19 cellular contexts compared by ENCODE assay signal in genomic region chr4:15132739-15133138, GRCh38.
DNase-seq lines count a peak whose midpoint lies in the region; ATAC-seq and TF ChIP-seq lines count a peak whose summit lies in the region.
"Had no signal": no experiment of that assay in that cellular context is flagged by ENCODE, and none has a peak within 500 bp of the region (broad histone marks: within the 10 kb centered on the region; RNA-seq: fewer than 3 reads in every experiment).

No MANE protein-coding gene starts in this region.

- DNase-seq in Ammon's horn (ENCODE audit: low spot score): peak; percentile 90
- DNase-seq in WTC11 (ENCODE audit: low spot score): no peak
- peak; percentile 47 for DNase-seq in fibroblast of peridontal ligament (ENCODE audit: extremely low read depth)
- DNase-seq in middle frontal gyrus (ENCODE audit: extremely low spot score, low spot score): peak; percentile 43
- no peak for DNase-seq in transverse colon
- no peak for DNase-seq in DMS 273 (lab: John Stamatoyannopoulos, UW; ENCODE audit: unreplicated experiment)
- no peak for DNase-seq in HT-29 (ENCODE audit: low spot score)
- no peak for DNase-seq in stimulated activated effector memory CD8-positive, alpha-beta T cell treated with anti-CD3 and anti-CD28 coated beads, Interleukin-12 subunit alpha, Interleukin-12 subunit beta, amount 100 ng/mL, for 72 hours (ENCODE audit: low spot score in 2 of 2)
- DNase-seq: activated CD4-positive, alpha-beta T cell treated with anti-CD3 and anti-CD28 coated beads, Interleukin-2, amount 10 ng/mL, durations not matched to agents 24 days and 14 days; activated CD8-positive, alpha-beta memory T cell treated with anti-CD3 and anti-CD28 coated beads, Interleukin-2, amount 50 U/mL, for 48 hours; activated effector memory CD4-positive, alpha-beta T cell treated with anti-CD3 and anti-CD28 coated beads, Interleukin-2, amount 50 U/mL, for 16 hours; erythroblast; heart right ventricle; NCI-H524 treated with DMSO at 0.1 percent for 48 hours; right cardiac atrium; T-helper 1 cell had no signal

- no peaks in the 10 kb centered on the region for H3K27me3 ChIP-seq in transverse colon
- H3K27me3 ChIP-seq: BLaER1, cardiac muscle cell, heart right ventricle had no signal

- H3K4me1 ChIP-seq in transverse colon: no peaks in the 10 kb centered on the region
- H3K4me1 ChIP-seq: BLaER1, heart right ventricle had no signal

- H3K9me3 Mint-ChIP-seq in WTC11: peaks cover 45% of the 10 kb centered on the region
- peaks cover 9% of the 10 kb centered on the region for H3K9me3 Mint-ChIP-seq in stimulated activated effector memory CD8-positive, alpha-beta T cell treated with anti-CD3 and anti-CD28 coated beads, Interleukin-12 subunit alpha, Interleukin-12 subunit beta, amount 100 ng/mL, for 72 hours

- H3K27ac Mint-ChIP-seq in WTC11: peak overlapping the region; percentile 80; the same call in 1 of the 2 replicates
- H3K27ac Mint-ChIP-seq in stimulated activated effector memory CD8-positive, alpha-beta T cell treated with anti-CD3 and anti-CD28 coated beads, Interleukin-12 subunit alpha, Interleukin-12 subunit beta, amount 100 ng/mL, for 72 hours: no peak overlapping the region
- H3K27ac Mint-ChIP-seq: activated CD4-positive, alpha-beta T cell treated with anti-CD3 and anti-CD28 coated beads, Interleukin-2, amount 10 ng/mL, durations not matched to agents 24 days and 14 days had no signal

- intact Hi-C loops in transverse colon (cut with DNase I; ENCODE audit: low total_unique reads): no loop called here

- 27 to 43% methylated on average over 1 to 4 of the region's 4 CpGs for WGBS in transverse colon (ENCODE audit: low coverage in 1 of 2), 2 donors

- no peak overlapping the region for H3K27ac ChIP-seq in transverse colon
- H3K27ac ChIP-seq: BLaER1, cardiac muscle cell, heart right ventricle had no signal

- no peaks in the 10 kb centered on the region for H3K36me3 ChIP-seq in transverse colon
- H3K36me3 ChIP-seq: BLaER1, cardiac muscle cell, heart right ventricle had no signal

- no peak overlapping the region for H3K4me3 ChIP-seq in transverse colon
- H3K4me3 ChIP-seq: BLaER1, cardiac muscle cell, heart right ventricle had no signal

- CTCF ChIA-PET in WTC11 (lab: Charles Lee): no interaction called here

- TF ChIP-seq POLR2A in transverse colon (IDR thresholded peaks at IDR 0.05): no peak

- no peak overlapping the region for H3K4me3 Mint-ChIP-seq in WTC11
- H3K4me3 Mint-ChIP-seq in stimulated activated effector memory CD8-positive, alpha-beta T cell treated with anti-CD3 and anti-CD28 coated beads, Interleukin-12 subunit alpha, Interleukin-12 subunit beta, amount 100 ng/mL, for 72 hours: no peak overlapping the region
- H3K4me3 Mint-ChIP-seq: activated CD4-positive, alpha-beta T cell treated with anti-CD3 and anti-CD28 coated beads, Interleukin-2, amount 10 ng/mL, durations not matched to agents 24 days and 14 days had no signal

- no peak for TF ChIP-seq EP300 in transverse colon (IDR thresholded peaks at IDR 0.05; ENCODE audit: low read depth)

- TF ChIP-seq CTCF in WTC11 (IDR thresholded peaks at IDR 0.05) (no peak), transverse colon (IDR thresholded peaks at IDR 0.05) (no peak)

- H3K36me3 Mint-ChIP-seq in WTC11: peaks cover 34% of the 10 kb centered on the region
- no peaks in the 10 kb centered on the region for H3K36me3 Mint-ChIP-seq in stimulated activated effector memory CD8-positive, alpha-beta T cell treated with anti-CD3 and anti-CD28 coated beads, Interleukin-12 subunit alpha, Interleukin-12 subunit beta, amount 100 ng/mL, for 72 hours

- peaks cover 6% of the 10 kb centered on the region; the same call in 1 of the 2 replicates for H3K27me3 Mint-ChIP-seq in WTC11 (ENCODE audit: low read depth)
- H3K27me3 Mint-ChIP-seq: activated CD4-positive, alpha-beta T cell treated with anti-CD3 and anti-CD28 coated beads, Interleukin-2, amount 10 ng/mL, durations not matched to agents 24 days and 14 days had no signal

- peaks cover 6% of the 10 kb centered on the region for H3K4me1 Mint-ChIP-seq in WTC11
- no peaks in the 10 kb centered on the region for H3K4me1 Mint-ChIP-seq in stimulated activated effector memory CD8-positive, alpha-beta T cell treated with anti-CD3 and anti-CD28 coated beads, Interleukin-12 subunit alpha, Interleukin-12 subunit beta, amount 100 ng/mL, for 72 hours
- H3K4me1 Mint-ChIP-seq: activated CD4-positive, alpha-beta T cell treated with anti-CD3 and anti-CD28 coated beads, Interleukin-2, amount 10 ng/mL, durations not matched to agents 24 days and 14 days had no signal

- in situ Hi-C loops in transverse colon (cut with MboI; ENCODE audit: low pct_ligation_motif_present in 1 of 4, low pct_unique_long_range_greater_than_20kb in 1 of 4, low sequenced_read_pairs in 3 of 4): no loop called here

- ATAC-seq in WTC11: no peak
- no peak for ATAC-seq in stimulated activated effector memory CD8-positive, alpha-beta T cell treated with anti-CD3 and anti-CD28 coated beads, Interleukin-12 subunit alpha, Interleukin-12 subunit beta, amount 100 ng/mL, for 72 hours
- ATAC-seq: heart right ventricle, right cardiac atrium, Right ventricle myocardium inferior had no signal

- H3K9me3 ChIP-seq in transverse colon: peaks cover 3 to 8% of the 10 kb centered on the region in 2 donors

- POLR2A ChIA-PET in WTC11 (lab: Charles Lee): interaction anchor here (0.7 kb wide), 1 partner anchor 143 kb away, joined by 8 read pairs; no protein-coding TSS in a partner anchor

TF ChIP-seq in WTC11, 78 proteins besides CTCF, POLR2A, EP300 and RAD21:
- no peak for TF ChIP-seq NFATC4 (CRISPR knock-in tag; IDR thresholded peaks at IDR 0.05)
- TF ChIP-seq, protein P1, sequence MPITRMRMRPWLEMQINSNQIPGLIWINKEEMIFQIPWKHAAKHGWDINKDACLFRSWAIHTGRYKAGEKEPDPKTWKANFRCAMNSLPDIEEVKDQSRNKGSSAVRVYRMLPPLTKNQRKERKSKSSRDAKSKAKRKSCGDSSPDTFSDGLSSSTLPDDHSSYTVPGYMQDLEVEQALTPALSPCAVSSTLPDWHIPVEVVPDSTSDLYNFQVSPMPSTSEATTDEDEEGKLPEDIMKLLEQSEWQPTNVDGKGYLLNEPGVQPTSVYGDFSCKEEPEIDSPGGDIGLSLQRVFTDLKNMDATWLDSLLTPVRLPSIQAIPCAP (CRISPR knock-in tag; IDR thresholded peaks at IDR 0.05): no peak
- TF ChIP-seq CREB1 (CRISPR knock-in tag; IDR thresholded peaks at IDR 0.05): no peak
- TF ChIP-seq CBFB (CRISPR knock-in tag; IDR thresholded peaks at IDR 0.05; ENCODE audit: low read depth): no peak
- TF ChIP-seq, protein P2, sequence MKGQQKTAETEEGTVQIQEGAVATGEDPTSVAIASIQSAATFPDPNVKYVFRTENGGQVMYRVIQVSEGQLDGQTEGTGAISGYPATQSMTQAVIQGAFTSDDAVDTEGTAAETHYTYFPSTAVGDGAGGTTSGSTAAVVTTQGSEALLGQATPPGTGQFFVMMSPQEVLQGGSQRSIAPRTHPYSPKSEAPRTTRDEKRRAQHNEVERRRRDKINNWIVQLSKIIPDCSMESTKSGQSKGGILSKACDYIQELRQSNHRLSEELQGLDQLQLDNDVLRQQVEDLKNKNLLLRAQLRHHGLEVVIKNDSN (CRISPR knock-in tag; IDR thresholded peaks at IDR 0.05): no peak
- no peak for TF ChIP-seq ZNF423 (CRISPR knock-in tag; IDR thresholded peaks at IDR 0.05)
- TF ChIP-seq IRF2 (CRISPR knock-in tag; IDR thresholded peaks at IDR 0.05; ENCODE audit: borderline replicate concordance, low read depth): no peak
- TF ChIP-seq HMGXB4 (CRISPR knock-in tag; IDR thresholded peaks at IDR 0.05): no peak
- TF ChIP-seq FOXK1 (CRISPR knock-in tag; IDR thresholded peaks at IDR 0.05): no peak
- no peak for TF ChIP-seq TP53 (CRISPR knock-in tag; IDR thresholded peaks at IDR 0.05)

Comparison
In these comparisons a context has a peak if more than half of its experiments do, and no peak if none do; other contexts are left out.
1. DNase-seq: peak in Ammon's horn (single experiment), fibroblast of peridontal ligament (single experiment) and middle frontal gyrus (single experiment); none in WTC11 (single experiment), transverse colon (single experiment), DMS 273 (single experiment), HT-29 (single experiment) and stimulated activated effector memory CD8-positive, alpha-beta T cell treated with anti-CD3 and anti-CD28 coated beads, Interleukin-12 subunit alpha, Interleukin-12 subunit beta, amount 100 ng/mL, for 72 hours (0 of 2).